Comparison of ENCODE assay signal across 1 cellular context in genomic region chr3:4589475-4590111, GRCh38.
TF ChIP-seq lines count a peak whose summit lies in the region.

No MANE protein-coding gene starts in this region.

TF ChIP-seq in GM12878, 131 proteins besides CTCF, POLR2A, EP300 and RAD21:
- TF ChIP-seq ZBTB33 (IDR thresholded peaks at IDR 0.05), result no peak
- TF ChIP-seq CHD4 (IDR thresholded peaks at IDR 0.05), result no peak
- no peak for TF ChIP-seq EGR1 (IDR thresholded peaks at IDR 0.05; ENCODE audit: borderline replicate concordance in 1 of 2, low read depth in 2 of 2, low read length in 2 of 2)
- TF ChIP-seq POLR2AphosphoS2 (IDR thresholded peaks at IDR 0.05; ENCODE audit: low read depth, low read length), result no peak
- TF ChIP-seq YBX1 (IDR thresholded peaks at IDR 0.05), result no peak
- TF ChIP-seq NFIC (IDR thresholded peaks at IDR 0.05; ENCODE audit: low read depth, low read length), result no peak
- TF ChIP-seq CHD2 (IDR thresholded peaks at IDR 0.05; ENCODE audit: borderline replicate concordance, low read depth, low read length), result no peak
- no peak for TF ChIP-seq BACH1 (IDR thresholded peaks at IDR 0.05; ENCODE audit: borderline replicate concordance)
- TF ChIP-seq ZBTB11 (CRISPR knock-in tag; IDR thresholded peaks at IDR 0.05), result no peak
- no peak for TF ChIP-seq POU2F2 (IDR thresholded peaks at IDR 0.05; ENCODE audit: borderline replicate concordance, low read depth, low read length)
